Comparison of ENCODE assay signal across 2 cellular contexts in the genomic region with DNA sequence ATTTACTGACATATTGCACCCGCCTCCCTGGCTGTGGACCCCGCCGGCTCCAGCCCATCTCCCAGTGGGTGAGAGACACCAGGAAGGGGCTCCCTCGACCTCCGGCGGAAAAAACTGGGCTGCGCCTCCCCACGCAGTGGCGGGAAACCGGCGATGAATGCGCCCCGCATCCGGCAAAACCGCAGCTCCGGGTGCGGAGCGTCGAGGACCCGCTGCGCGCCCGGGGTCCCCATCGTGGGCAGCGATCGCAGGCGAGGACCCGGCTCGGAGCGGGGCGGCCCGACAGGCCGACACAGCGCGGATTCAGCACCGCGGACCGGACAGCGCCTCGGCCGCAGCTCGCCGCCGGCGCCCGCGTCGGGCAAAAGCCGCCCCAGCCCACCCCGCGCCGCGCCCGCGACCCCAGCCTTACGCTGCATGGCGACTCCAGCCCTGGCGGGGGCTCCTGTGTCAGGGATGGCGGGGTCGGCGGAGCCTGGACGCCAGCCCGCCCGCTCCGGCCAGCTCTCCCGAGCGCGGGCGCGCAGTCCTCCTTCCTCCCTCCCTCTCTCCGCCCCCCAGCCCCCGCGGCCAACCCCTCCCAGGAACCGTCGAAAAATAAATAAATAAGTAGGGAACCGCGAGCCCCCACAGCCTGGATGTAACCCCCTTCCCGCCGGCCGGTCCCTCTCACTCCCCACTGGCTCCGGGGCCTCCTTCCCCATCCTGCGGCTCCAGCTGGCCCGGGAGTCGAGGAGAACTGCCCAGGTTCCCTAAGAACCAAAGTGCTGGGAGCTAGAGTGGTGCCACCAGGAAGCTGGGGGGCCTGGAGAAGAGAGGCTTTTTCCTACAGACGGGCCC.
TF ChIP-seq lines count a peak whose summit lies in the region.

No MANE protein-coding gene starts in this region.

TF ChIP-seq in Ishikawa, 13 proteins besides CTCF, POLR2A, EP300 and RAD21:
- TF ChIP-seq ZBTB7A (IDR thresholded peaks at IDR 0.05; ENCODE audit: low read depth) (0 out of 2 replicates have a peak, but pooled peaks have one; percentile 28), CEBPB (IDR thresholded peaks at IDR 0.05) (no peak)
- TF ChIP-seq, protein P1, sequence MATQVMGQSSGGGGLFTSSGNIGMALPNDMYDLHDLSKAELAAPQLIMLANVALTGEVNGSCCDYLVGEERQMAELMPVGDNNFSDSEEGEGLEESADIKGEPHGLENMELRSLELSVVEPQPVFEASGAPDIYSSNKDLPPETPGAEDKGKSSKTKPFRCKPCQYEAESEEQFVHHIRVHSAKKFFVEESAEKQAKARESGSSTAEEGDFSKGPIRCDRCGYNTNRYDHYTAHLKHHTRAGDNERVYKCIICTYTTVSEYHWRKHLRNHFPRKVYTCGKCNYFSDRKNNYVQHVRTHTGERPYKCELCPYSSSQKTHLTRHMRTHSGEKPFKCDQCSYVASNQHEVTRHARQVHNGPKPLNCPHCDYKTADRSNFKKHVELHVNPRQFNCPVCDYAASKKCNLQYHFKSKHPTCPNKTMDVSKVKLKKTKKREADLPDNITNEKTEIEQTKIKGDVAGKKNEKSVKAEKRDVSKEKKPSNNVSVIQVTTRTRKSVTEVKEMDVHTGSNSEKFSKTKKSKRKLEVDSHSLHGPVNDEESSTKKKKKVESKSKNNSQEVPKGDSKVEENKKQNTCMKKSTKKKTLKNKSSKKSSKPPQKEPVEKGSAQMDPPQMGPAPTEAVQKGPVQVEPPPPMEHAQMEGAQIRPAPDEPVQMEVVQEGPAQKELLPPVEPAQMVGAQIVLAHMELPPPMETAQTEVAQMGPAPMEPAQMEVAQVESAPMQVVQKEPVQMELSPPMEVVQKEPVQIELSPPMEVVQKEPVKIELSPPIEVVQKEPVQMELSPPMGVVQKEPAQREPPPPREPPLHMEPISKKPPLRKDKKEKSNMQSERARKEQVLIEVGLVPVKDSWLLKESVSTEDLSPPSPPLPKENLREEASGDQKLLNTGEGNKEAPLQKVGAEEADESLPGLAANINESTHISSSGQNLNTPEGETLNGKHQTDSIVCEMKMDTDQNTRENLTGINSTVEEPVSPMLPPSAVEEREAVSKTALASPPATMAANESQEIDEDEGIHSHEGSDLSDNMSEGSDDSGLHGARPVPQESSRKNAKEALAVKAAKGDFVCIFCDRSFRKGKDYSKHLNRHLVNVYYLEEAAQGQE (IDR thresholded peaks at IDR 0.05; ENCODE audit: low read depth), result peak; percentile 90

TF ChIP-seq in endothelial cell of umbilical vein, 7 proteins besides CTCF, POLR2A, EP300 and RAD21:
- peak; percentile 86 for TF ChIP-seq EZH2 (IDR thresholded peaks at IDR 0.05; ENCODE audit: borderline replicate concordance, low read depth, low read length, severe bottlenecking)
- no peak for TF ChIP-seq MAX (IDR thresholded peaks at IDR 0.05; ENCODE audit: insufficient read depth, insufficient read length)
- TF ChIP-seq JUN (IDR thresholded peaks at IDR 0.05; ENCODE audit: borderline replicate concordance, insufficient read depth, insufficient read length, low read depth), result no peak
- TF ChIP-seq POLR2AphosphoS5 (IDR thresholded peaks at IDR 0.05; ENCODE audit: insufficient read depth, low read depth, low read length), result no peak
- no peak for TF ChIP-seq MYC (IDR thresholded peaks at IDR 0.05; ENCODE audit: low read depth, low read length)
